In genomic region chr11:78377625-78378418, GRCh38 we compare ENCODE assay signal across 21 cellular contexts.
"Had no signal": no experiment of that assay in that cellular context is flagged by ENCODE, and none has a peak within 500 bp of the region (broad histone marks: within the 10 kb centered on the region; RNA-seq: fewer than 3 reads in every experiment).

No MANE protein-coding gene starts in this region.

- H3K27me3 Mint-ChIP-seq: activated CD4-positive, alpha-beta memory T cell treated with anti-CD3 and anti-CD28 coated beads, Interleukin-2, amount 10 ng/mL, durations not matched to agents 7 days and 5 days; activated CD4-positive, alpha-beta T cell treated with anti-CD3 and anti-CD28 coated beads, Interleukin-2, amount 10 ng/mL, durations not matched to agents 24 days and 14 days; T-cell had no signal

- H3K27me3 ChIP-seq: spleen, testis had no signal

- ATAC-seq: activated CD4-positive, CD25-positive, alpha-beta regulatory T cell treated with anti-CD3 and anti-CD28 coated beads, Interleukin-2, amount 50 U/mL, for 24 hours; activated T-cell treated with anti-CD3 and anti-CD28 coated beads, Interleukin-2, amount 50 U/mL, for 72 hours; T-cell had no signal

- H3K4me1 ChIP-seq: testis had no signal

- H3K36me3 ChIP-seq: left ventricle myocardium inferior, spleen had no signal

- DNase-seq: activated CD4-positive, alpha-beta memory T cell treated with anti-CD3 and anti-CD28 coated beads, Interleukin-2, amount 10 ng/mL, durations not matched to agents 7 days and 5 days; activated CD4-positive, alpha-beta T cell treated with anti-CD3 and anti-CD28 coated beads, Interleukin-2, amount 10 ng/mL, durations not matched to agents 24 days and 14 days; activated effector memory CD4-positive, alpha-beta T cell treated with anti-CD3 and anti-CD28 coated beads, Interleukin-2, amount 50 U/mL, for 16 hours; activated naive CD4-positive, alpha-beta T cell treated with anti-CD3 and anti-CD28 coated beads, Interleukin-2, amount 10 ng/mL, durations not matched to agents 7 days and 5 days; activated T-cell treated with anti-CD3 and anti-CD28 coated beads, Interleukin-2, amount 50 U/mL, for 72 hours; amygdala; effector CD4-positive, alpha-beta T cell; foreskin fibroblast; hippocampal formation; kidney glomerular epithelial cell; left ventricle myocardium inferior; occipital lobe; retina; spleen; stimulated activated CD4-positive, alpha-beta T cell treated with anti-CD3 and anti-CD28 coated beads, Interleukin-4, amount 100 ng/mL, for 1 hour; stimulated activated naive CD4-positive, alpha-beta T cell; T-cell; T-helper 9 cell; testis had no signal

- H3K27ac ChIP-seq: left ventricle myocardium inferior, spleen, testis, VCaP had no signal

- H3K4me3 ChIP-seq: left ventricle myocardium inferior, spleen, testis had no signal

- H3K27ac Mint-ChIP-seq: activated naive CD4-positive, alpha-beta T cell treated with anti-CD3 and anti-CD28 coated beads, Interleukin-2, amount 10 ng/mL, durations not matched to agents 7 days and 5 days; activated T-cell treated with anti-CD3 and anti-CD28 coated beads, Interleukin-2, amount 50 U/mL, for 72 hours; T-cell had no signal

- H3K9me3 ChIP-seq: testis had no signal

- H3K4me3 Mint-ChIP-seq: activated CD4-positive, alpha-beta memory T cell treated with anti-CD3 and anti-CD28 coated beads, Interleukin-2, amount 10 ng/mL, durations not matched to agents 7 days and 5 days; activated CD4-positive, alpha-beta T cell treated with anti-CD3 and anti-CD28 coated beads, Interleukin-2, amount 10 ng/mL, durations not matched to agents 24 days and 14 days; activated naive CD4-positive, alpha-beta T cell treated with anti-CD3 and anti-CD28 coated beads, Interleukin-2, amount 10 ng/mL, durations not matched to agents 7 days and 5 days; activated T-cell treated with anti-CD3 and anti-CD28 coated beads, Interleukin-2, amount 50 U/mL, for 72 hours; T-cell had no signal

- H3K36me3 Mint-ChIP-seq: T-cell had no signal
